ENCODE assay signal across 8 cellular contexts in genomic region chr18:50560681-50561629, GRCh38. TPM values are rescaled to one million over a fixed set of nuclear protein-coding genes. Genes with fewer than 3 reads are reported as not detected.
DNase-seq lines count a peak whose midpoint lies in the region; ATAC-seq and TF ChIP-seq lines count a peak whose summit lies in the region.
"Had no signal": no experiment of that assay in that cellular context is flagged by ENCODE, and none has a peak within 500 bp of the region (broad histone marks: within the 10 kb centered on the region; RNA-seq: fewer than 3 reads in every experiment).

No MANE protein-coding gene starts in this region.

- peak overlapping the region; percentile 12 for H4K8ac ChIP-seq in trophoblast cell (ENCODE audit: low read depth, low read length)

- H3K23ac ChIP-seq in trophoblast cell (ENCODE audit: low read length): no peak overlapping the region

- peak overlapping the region; percentile 72 for H3K4me3 ChIP-seq in HAP-1
- peak overlapping the region; percentile 40 for H3K4me3 ChIP-seq in RWPE2 (ENCODE audit: severe bottlenecking)
- peak overlapping the region; percentile 22 to 26 for H3K4me3 ChIP-seq in foreskin fibroblast (ENCODE audit: low read depth in 1 of 2, low read length in 2 of 2)
- H3K4me3 ChIP-seq in trophoblast cell (ENCODE audit: low read depth, low read length): peak overlapping the region; percentile 78

- H3K27me3 ChIP-seq in HAP-1 (ENCODE audit: low read depth): no peaks in the 10 kb centered on the region
- peaks cover 26% of the 10 kb centered on the region for H3K27me3 ChIP-seq in RWPE2 (ENCODE audit: insufficient read depth, poor library complexity, severe bottlenecking)
- H3K27me3 ChIP-seq in trophoblast cell (ENCODE audit: insufficient read depth, low read length): peaks cover 19% of the 10 kb centered on the region

- H2BK12ac ChIP-seq in trophoblast cell (ENCODE audit: low read length): no peak overlapping the region

- peak overlapping the region; percentile 46 for H3K18ac ChIP-seq in trophoblast cell (ENCODE audit: low read length)

- no peak overlapping the region for H3K9ac ChIP-seq in trophoblast cell (ENCODE audit: low read length)

- H2AK5ac ChIP-seq in trophoblast cell (ENCODE audit: low read length): no peak overlapping the region

- H3K9me3 ChIP-seq in HAP-1: peaks cover 1% of the 10 kb centered on the region; the same call in 1 of the 2 replicates
- no peaks in the 10 kb centered on the region for H3K9me3 ChIP-seq in RWPE2 (ENCODE audit: severe bottlenecking)
- peaks cover 4% of the 10 kb centered on the region for H3K9me3 ChIP-seq in trophoblast cell (ENCODE audit: insufficient read depth, low read depth, low read length)
- H3K9me3 ChIP-seq: neutrophil had no signal

- H3K14ac ChIP-seq in trophoblast cell (ENCODE audit: low read length): peak overlapping the region; percentile 3

- no peak overlapping the region for H3K4ac ChIP-seq in trophoblast cell (ENCODE audit: low read depth, low read length)

- peaks cover 6% of the 10 kb centered on the region for H3K79me1 ChIP-seq in trophoblast cell (ENCODE audit: low read length)

- H4K12ac ChIP-seq in trophoblast cell (ENCODE audit: low read depth, low read length): no peak overlapping the region

- DNase-seq in HAP-1 (ENCODE audit: low spot score in 2 of 2) (peak; percentile 13 to 42), RWPE2 (ENCODE audit: low spot score) (no peak), foreskin fibroblast (peak in 1 of 2 donors; percentile 10), trophoblast cell (peak in 1 of 2 donors; percentile 23), NCI-H1436 (lab: John Stamatoyannopoulos, UW) (no peak), SHP77 (lab: John Stamatoyannopoulos, UW) (no peak)

- no peaks in the 10 kb centered on the region for H3K36me3 ChIP-seq in HAP-1 (replicated peaks)
- H3K36me3 ChIP-seq in RWPE2 (ENCODE audit: low read depth): no peaks in the 10 kb centered on the region
- H3K36me3 ChIP-seq in trophoblast cell (ENCODE audit: control insufficient read depth in 1 of 2, insufficient read depth in 2 of 2, low read length in 2 of 2): no peaks in the 10 kb centered on the region
- H3K36me3 ChIP-seq: neutrophil had no signal

- no peak overlapping the region for H2BK120ac ChIP-seq in trophoblast cell (ENCODE audit: insufficient read depth, low read length, poor library complexity)

- H3K4me1 ChIP-seq in HAP-1: no peaks in the 10 kb centered on the region; the same call in none of the 2 replicates
- H3K4me1 ChIP-seq in RWPE2 (ENCODE audit: insufficient read depth, poor library complexity, severe bottlenecking): no peaks in the 10 kb centered on the region
- H3K4me1 ChIP-seq in trophoblast cell (ENCODE audit: control insufficient read depth in 1 of 2, insufficient read depth in 2 of 2, low read length in 2 of 2): peaks cover 3 to 4% of the 10 kb centered on the region in 2 experiments

- no peak overlapping the region for H3K27ac ChIP-seq in RWPE2 (ENCODE audit: poor library complexity, severe bottlenecking)
- no peak overlapping the region for H3K27ac ChIP-seq in trophoblast cell (ENCODE audit: low read depth, low read length)
- H3K27ac ChIP-seq: neutrophil had no signal

- H2AFZ ChIP-seq in trophoblast cell (ENCODE audit: insufficient read depth, low read length, poor library complexity): peak overlapping the region; percentile 94

- WGBS in trophoblast cell (ENCODE audit: extremely low coverage, insufficient coverage, insufficient read length): no CpG with 5 or more reads among the region's 49 CpGs

- ATAC-seq in RWPE2 (ENCODE audit: low read depth): peak; percentile 45
- no peak for ATAC-seq in HG03039 (IDR thresholded peaks at IDR 0.05; ENCODE audit: unreplicated experiment)

- H2BK5ac ChIP-seq in trophoblast cell (ENCODE audit: low read depth, low read length, poor library complexity): peak overlapping the region; percentile 37

- H4K91ac ChIP-seq in trophoblast cell (ENCODE audit: low read depth, low read length): no peak overlapping the region

- in situ Hi-C loops in HAP-1 (cut with MboI; ENCODE audit: low sequenced_read_pairs): no loop called here

- no peak for TF ChIP-seq CTCF in RWPE2 (IDR thresholded peaks at IDR 0.05; ENCODE audit: poor library complexity, severe bottlenecking)
- no peak for TF ChIP-seq CTCF in foreskin fibroblast (IDR thresholded peaks at IDR 0.05; ENCODE audit: low read depth, low read length)

- H3K79me2 ChIP-seq in trophoblast cell (ENCODE audit: control insufficient read depth, insufficient read depth, low read length, poor library complexity): peaks cover 4% of the 10 kb centered on the region

- peak overlapping the region; percentile 100 for H3K4me2 ChIP-seq in trophoblast cell (ENCODE audit: low read length)

RNA-seq across cellular contexts. Expression of gene MAPK4, which starts 1.1 kb away (rescaled TPM):
- polyA plus RNA-seq in trophoblast cell (2013): 3.1 and 3.3 TPM in 2 replicates

Comparison
In these comparisons a context has a peak if more than half of its experiments do, and no peak if none do; other contexts are left out.
1. DNase-seq: peak in HAP-1 (2 of 2); none in RWPE2 (single experiment), NCI-H1436 (single experiment) and SHP77 (0 of 2).
2. H3K4me3 ChIP-seq: peak in every context shown above with its lines; median percentile 78 in trophoblast cell; 72 in HAP-1; 40 in RWPE2; 24 in foreskin fibroblast.